17 cellular contexts compared by ENCODE assay signal in genomic region chr14:32457213-32457920, GRCh38.
DNase-seq lines count a peak whose midpoint lies in the region; ATAC-seq and TF ChIP-seq lines count a peak whose summit lies in the region.
"Had no signal": no experiment of that assay in that cellular context is flagged by ENCODE, and none has a peak within 500 bp of the region (broad histone marks: within the 10 kb centered on the region; RNA-seq: fewer than 3 reads in every experiment).

No MANE protein-coding gene starts in this region.

- H4K20me1 ChIP-seq in OCI-LY7 (ENCODE audit: insufficient read depth, low read length) = no peaks in the 10 kb centered on the region

- H3K4me1 ChIP-seq in muscle layer of colon (ENCODE audit: insufficient read depth, low read length) (peaks cover 26% of the 10 kb centered on the region), OCI-LY7 (ENCODE audit: insufficient read depth, low read length, poor library complexity, severe bottlenecking) (no peaks in the 10 kb centered on the region)
- H3K4me1 ChIP-seq: prostate gland had no signal

- peak overlapping the region; percentile 34 for H3K9ac ChIP-seq in muscle layer of colon (ENCODE audit: low read length)

- no peaks in the 10 kb centered on the region for H3K36me3 Mint-ChIP-seq in activated T-helper 1 cell treated with anti-CD3 and anti-CD28 coated beads, Interleukin-12 subunit alpha, Interleukin-12 subunit beta, Interleukin-2, Interleukin-4 antibody, amounts not matched to agents 30 ng/mL and 10 ng/mL and 1 ng/mL, durations not matched to agents 14 hours and 24 hours and 36 hours (ENCODE audit: low read depth)
- H3K36me3 Mint-ChIP-seq in activated CD4-positive, alpha-beta memory T cell treated with anti-CD3 and anti-CD28 coated beads, Interleukin-2, amount 10 ng/mL, durations not matched to agents 7 days and 5 days (ENCODE audit: low read depth) = no peaks in the 10 kb centered on the region

- H3K36me3 ChIP-seq in muscle layer of colon (ENCODE audit: insufficient read depth, low read length) (no peaks in the 10 kb centered on the region), H7 (replicated peaks; ENCODE audit: control insufficient read depth, insufficient read depth, low read length) (no peaks in the 10 kb centered on the region), OCI-LY7 (ENCODE audit: insufficient read depth, low read length) (no peaks in the 10 kb centered on the region)
- H3K36me3 ChIP-seq: prostate gland had no signal

- POLR2A ChIA-PET in OCI-LY7 (lab: Charles Lee) = no interaction called here
- POLR2A ChIA-PET in activated CD4-positive, alpha-beta memory T cell treated with anti-CD3 and anti-CD28 coated beads, Interleukin-2, amount 10 ng/mL, durations not matched to agents 7 days and 5 days (lab: Charles Lee) = no interaction called here

- no peak overlapping the region for H3K27ac Mint-ChIP-seq in activated T-helper 1 cell treated with anti-CD3 and anti-CD28 coated beads, Interleukin-12 subunit alpha, Interleukin-12 subunit beta, Interleukin-2, Interleukin-4 antibody, amounts not matched to agents 30 ng/mL and 10 ng/mL and 1 ng/mL, durations not matched to agents 14 hours and 24 hours and 36 hours
- no peak overlapping the region for H3K27ac Mint-ChIP-seq in activated CD4-positive, alpha-beta memory T cell treated with anti-CD3 and anti-CD28 coated beads, Interleukin-2, amount 10 ng/mL, durations not matched to agents 7 days and 5 days
- H3K27ac Mint-ChIP-seq: activated T-helper 2 cell treated with anti-CD3 and anti-CD28 coated beads, Interferon-gamma antibody, Interleukin-2, Interleukin-4, amounts not matched to agents 10 μg/mL and 5 μg/mL and 100 μg/mL, durations not matched to agents 14 hours and 24 hours and 36 hours had no signal

- no peak overlapping the region for H3K4me3 Mint-ChIP-seq in activated T-helper 1 cell treated with anti-CD3 and anti-CD28 coated beads, Interleukin-12 subunit alpha, Interleukin-12 subunit beta, Interleukin-2, Interleukin-4 antibody, amounts not matched to agents 30 ng/mL and 10 ng/mL and 1 ng/mL, durations not matched to agents 14 hours and 24 hours and 36 hours
- H3K4me3 Mint-ChIP-seq in activated CD4-positive, alpha-beta memory T cell treated with anti-CD3 and anti-CD28 coated beads, Interleukin-2, amount 10 ng/mL, durations not matched to agents 7 days and 5 days = no peak overlapping the region

- H3K9me3 ChIP-seq in muscle layer of colon (ENCODE audit: low read length) = no peaks in the 10 kb centered on the region
- H3K9me3 ChIP-seq in OCI-LY7 (ENCODE audit: low read length) = no peaks in the 10 kb centered on the region
- H3K9me3 ChIP-seq: prostate gland had no signal

- DNase-seq in AG08395 (ENCODE audit: low spot score) = peak; percentile 70
- DNase-seq in SK-N-DZ (ENCODE audit: low spot score) = peak; percentile 53
- peak; percentile 62 for DNase-seq in Right ventricle myocardium superior
- DNase-seq in activated T-helper 1 cell treated with anti-CD3 and anti-CD28 coated beads, Interleukin-12 subunit alpha, Interleukin-12 subunit beta, Interleukin-2, Interleukin-4 antibody, amounts not matched to agents 30 ng/mL and 10 ng/mL and 1 ng/mL, durations not matched to agents 14 hours and 24 hours and 36 hours (ENCODE audit: low spot score) = no peak
- no peak for DNase-seq in H7
- no peak for DNase-seq in OCI-LY7 (ENCODE audit: low spot score)
- DNase-seq in activated CD4-positive, alpha-beta memory T cell treated with anti-CD3 and anti-CD28 coated beads, Interleukin-2, amount 10 ng/mL, durations not matched to agents 7 days and 5 days = no peak
- DNase-seq: ACHN; activated CD4-positive, alpha-beta T cell treated with anti-CD3 and anti-CD28 coated beads, Interleukin-2, amount 50 U/mL, for 4 hours; KBM-7; mesendoderm; NCI-H187 treated with DMSO at 0.1 percent for 48 hours; NCI-H748 treated with DMSO at 0.1 percent for 48 hours; stimulated activated CD8-positive, alpha-beta memory T cell treated with anti-CD3 and anti-CD28 coated beads, Interleukin-4, amount 100 ng/mL, for 48 hours had no signal

- H3K4me1 Mint-ChIP-seq in activated T-helper 1 cell treated with anti-CD3 and anti-CD28 coated beads, Interleukin-12 subunit alpha, Interleukin-12 subunit beta, Interleukin-2, Interleukin-4 antibody, amounts not matched to agents 30 ng/mL and 10 ng/mL and 1 ng/mL, durations not matched to agents 14 hours and 24 hours and 36 hours (ENCODE audit: low read depth) = no peaks in the 10 kb centered on the region
- no peaks in the 10 kb centered on the region for H3K4me1 Mint-ChIP-seq in activated CD4-positive, alpha-beta memory T cell treated with anti-CD3 and anti-CD28 coated beads, Interleukin-2, amount 10 ng/mL, durations not matched to agents 7 days and 5 days

- CTCF ChIA-PET in OCI-LY7 (lab: Charles Lee; ENCODE audit: unreplicated experiment) = no interaction called here
- CTCF ChIA-PET in activated CD4-positive, alpha-beta memory T cell treated with anti-CD3 and anti-CD28 coated beads, Interleukin-2, amount 10 ng/mL, durations not matched to agents 7 days and 5 days (lab: Charles Lee) = no interaction called here

- intact Hi-C loops in Right ventricle myocardium superior (cut with DNase I) (no loop called here), OCI-LY7 (cut with micrococcal nuclease; ENCODE audit: unreplicated experiment) (no loop called here)
- intact Hi-C loops in activated T-helper 1 cell treated with anti-CD3 and anti-CD28 coated beads, Interleukin-12 subunit alpha, Interleukin-12 subunit beta, Interleukin-2, Interleukin-4 antibody, amounts not matched to agents 30 ng/mL and 10 ng/mL and 1 ng/mL, durations not matched to agents 14 hours and 24 hours and 36 hours (cut with micrococcal nuclease) = no loop called here

- BruUV-seq in OCI-LY7 (replicated peaks; lab: Mats Ljungman, UMichigan) = no TSS peak

- H3K9me3 Mint-ChIP-seq in activated T-helper 1 cell treated with anti-CD3 and anti-CD28 coated beads, Interleukin-12 subunit alpha, Interleukin-12 subunit beta, Interleukin-2, Interleukin-4 antibody, amounts not matched to agents 30 ng/mL and 10 ng/mL and 1 ng/mL, durations not matched to agents 14 hours and 24 hours and 36 hours = no peaks in the 10 kb centered on the region
- H3K9me3 Mint-ChIP-seq in activated CD4-positive, alpha-beta memory T cell treated with anti-CD3 and anti-CD28 coated beads, Interleukin-2, amount 10 ng/mL, durations not matched to agents 7 days and 5 days = no peaks in the 10 kb centered on the region

- H3K27ac ChIP-seq in muscle layer of colon (ENCODE audit: low read depth, low read length) (peak overlapping the region; percentile 82), OCI-LY7 (ENCODE audit: low read depth, low read length, poor library complexity, severe bottlenecking) (no peak overlapping the region)
- H3K27ac ChIP-seq: prostate gland had no signal

- H2AFZ ChIP-seq in OCI-LY7 (ENCODE audit: low read length) = no peak overlapping the region

- no peak overlapping the region for H3K4me2 ChIP-seq in OCI-LY7 (ENCODE audit: low read length)

- no peaks in the 10 kb centered on the region for H3K9me2 ChIP-seq in OCI-LY7 (ENCODE audit: insufficient read depth, low read length)

- H3K27me3 ChIP-seq in muscle layer of colon (ENCODE audit: control insufficient read depth in 1 of 2, insufficient read depth in 2 of 2, low read length in 2 of 2) (no peaks in the 10 kb centered on the region), H7 (ENCODE audit: control insufficient read depth, insufficient read depth, low read length) (no peaks in the 10 kb centered on the region)

- no peak overlapping the region for H3K4me3 ChIP-seq in muscle layer of colon (ENCODE audit: low read depth in 1 of 2, low read length in 2 of 2)
- H3K4me3 ChIP-seq in H7 (ENCODE audit: insufficient read depth, low read depth, low read length) = no peak overlapping the region
- H3K4me3 ChIP-seq in OCI-LY7 (ENCODE audit: low read depth, low read length, poor library complexity, severe bottlenecking) = no peak overlapping the region
- H3K4me3 ChIP-seq: prostate gland had no signal

- H3K27me3 Mint-ChIP-seq in activated T-helper 1 cell treated with anti-CD3 and anti-CD28 coated beads, Interleukin-12 subunit alpha, Interleukin-12 subunit beta, Interleukin-2, Interleukin-4 antibody, amounts not matched to agents 30 ng/mL and 10 ng/mL and 1 ng/mL, durations not matched to agents 14 hours and 24 hours and 36 hours (ENCODE audit: insufficient read depth) = no peaks in the 10 kb centered on the region
- H3K27me3 Mint-ChIP-seq in activated CD4-positive, alpha-beta memory T cell treated with anti-CD3 and anti-CD28 coated beads, Interleukin-2, amount 10 ng/mL, durations not matched to agents 7 days and 5 days = peaks cover 1% of the 10 kb centered on the region

- ATAC-seq in Right ventricle myocardium superior (ENCODE audit: poor library complexity) = peak; percentile 97

- no peak for TF ChIP-seq CTCF in OCI-LY7 (conservative IDR thresholded peaks at IDR 0.05; ENCODE audit: low read length)

- no peaks in the 10 kb centered on the region for H3K79me2 ChIP-seq in OCI-LY7 (ENCODE audit: insufficient read depth, low read depth, low read length)

Comparison
In these comparisons a context has a peak if more than half of its experiments do, and no peak if none do; other contexts are left out.
1. DNase-seq: peak in AG08395 (single experiment), SK-N-DZ (single experiment) and Right ventricle myocardium superior (single experiment); none in activated T-helper 1 cell treated with anti-CD3 and anti-CD28 coated beads, Interleukin-12 subunit alpha, Interleukin-12 subunit beta, Interleukin-2, Interleukin-4 antibody, amounts not matched to agents 30 ng/mL and 10 ng/mL and 1 ng/mL, durations not matched to agents 14 hours and 24 hours and 36 hours (single experiment), H7 (single experiment), OCI-LY7 (single experiment) and activated CD4-positive, alpha-beta memory T cell treated with anti-CD3 and anti-CD28 coated beads, Interleukin-2, amount 10 ng/mL, durations not matched to agents 7 days and 5 days (single experiment).